In the genomic region with DNA sequence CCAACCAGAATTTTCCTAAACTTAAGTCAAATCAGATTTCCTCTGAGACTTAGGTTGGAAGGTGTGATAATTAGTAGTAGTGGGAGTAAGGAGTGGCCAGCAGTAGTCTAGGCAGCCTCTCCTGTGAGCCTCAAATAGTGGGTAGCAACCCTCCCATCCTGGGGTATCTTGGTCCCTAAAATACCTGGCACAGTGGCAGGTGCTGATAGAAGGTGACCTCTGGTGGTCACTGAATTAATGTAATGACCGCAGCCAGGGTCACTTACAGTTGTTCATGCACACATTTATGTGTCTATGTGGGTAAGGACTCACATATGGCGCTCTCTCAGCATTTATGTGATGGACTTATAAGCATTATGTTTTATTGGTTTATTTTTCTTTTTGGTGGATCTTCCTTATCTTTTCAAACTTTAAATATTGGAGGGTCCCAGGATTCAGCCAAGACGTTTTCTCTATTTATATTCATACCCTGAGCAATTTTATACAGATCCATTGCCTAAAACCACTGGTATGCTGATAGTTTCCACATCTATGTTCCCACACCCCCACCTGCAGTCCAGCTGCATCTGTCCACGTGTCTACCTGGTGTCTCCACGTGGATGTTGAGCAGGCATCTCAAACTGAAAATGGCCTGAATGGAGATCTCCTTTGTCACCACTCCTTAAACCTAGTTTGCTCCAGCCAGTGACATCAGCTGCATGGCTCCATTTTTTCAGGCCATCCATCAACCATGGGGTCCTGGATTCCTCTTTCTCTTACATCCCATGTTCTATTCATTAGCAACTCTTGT, we compare ENCODE assay signal across 1 cellular context.
TF ChIP-seq lines count a peak whose summit lies in the region.

No MANE protein-coding gene starts in this region.

TF ChIP-seq in WTC11, 78 proteins besides CTCF, POLR2A, EP300 and RAD21 (continued from another document):
- no peak for TF ChIP-seq NR3C1 (CRISPR knock-in tag; conservative IDR thresholded peaks at IDR 0.05; ENCODE audit: low read depth)
- no peak for TF ChIP-seq HMGA2 (CRISPR knock-in tag; IDR thresholded peaks at IDR 0.05)
- TF ChIP-seq GTF2I (CRISPR knock-in tag; conservative IDR thresholded peaks at IDR 0.05) = no peak
- no peak for TF ChIP-seq SOX15 (CRISPR knock-in tag; IDR thresholded peaks at IDR 0.05)
- no peak for TF ChIP-seq ZNF263 (CRISPR knock-in tag; IDR thresholded peaks at IDR 0.05; ENCODE audit: low read depth)
